In the genomic region with DNA sequence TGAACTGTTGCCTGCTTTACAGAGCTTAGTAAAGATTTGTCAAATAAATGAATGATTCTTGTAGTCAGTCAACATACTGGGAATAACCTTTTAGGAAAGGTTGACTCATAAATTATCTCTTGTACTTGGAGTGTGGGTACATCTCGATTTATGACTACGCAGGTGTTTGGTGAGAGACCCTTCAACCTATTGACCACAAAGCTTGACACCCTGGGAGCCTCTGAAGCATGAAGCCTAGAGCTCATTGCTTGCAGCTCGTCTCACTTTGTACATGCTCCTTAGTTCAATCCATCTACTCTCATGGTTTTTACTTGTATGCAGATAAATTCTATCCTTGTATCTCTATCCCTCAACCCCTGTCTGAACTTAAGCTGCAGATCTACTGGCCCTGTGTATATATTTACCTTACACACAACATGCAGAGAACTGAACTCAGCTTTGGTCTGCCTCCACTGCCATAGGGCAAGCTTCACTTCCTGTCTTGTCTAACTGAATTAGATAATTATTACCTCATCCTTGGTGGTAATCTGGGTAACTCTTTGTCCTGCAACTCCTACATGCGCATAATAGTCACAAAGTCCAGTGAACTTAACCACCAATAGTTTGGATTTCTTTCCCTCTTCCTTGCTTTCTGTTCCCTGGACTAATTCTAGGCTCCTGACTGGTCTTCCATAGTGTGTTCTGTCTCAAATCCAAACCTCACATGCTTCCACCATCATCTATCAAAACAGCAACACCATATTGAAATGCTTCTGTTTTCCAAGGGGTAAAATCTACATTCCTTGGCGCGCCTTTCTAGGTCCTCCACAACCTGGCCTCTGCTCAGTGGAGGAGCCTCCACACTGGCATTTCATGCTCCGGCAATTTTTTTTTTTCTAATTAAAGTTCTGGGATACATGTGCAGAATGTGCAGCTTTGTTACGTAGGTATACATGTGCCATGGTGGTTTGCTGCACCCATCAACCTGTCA, we compare ENCODE assay signal across 1 cellular context.
TF ChIP-seq lines count a peak whose summit lies in the region.

No MANE protein-coding gene starts in this region.

TF ChIP-seq in HepG2, 621 proteins besides CTCF, POLR2A, EP300 and RAD21 (continued from another document and continues in another):
- peak; percentile 94; the same call in 1 of the 2 replicates for TF ChIP-seq ZFP36L1 (CRISPR knock-in tag; IDR thresholded peaks at IDR 0.05)
- no peak for TF ChIP-seq SNAI1 (CRISPR knock-in tag; IDR thresholded peaks at IDR 0.05; ENCODE audit: borderline replicate concordance)
- TF ChIP-seq ZFP1 (CRISPR knock-in tag; IDR thresholded peaks at IDR 0.05) = peak; percentile 87; the same call in 1 of the 2 replicates
- TF ChIP-seq ZNF660 (CRISPR knock-in tag; IDR thresholded peaks at IDR 0.05; ENCODE audit: borderline replicate concordance, low read depth) = no peak
- peak; percentile 83; the same call in 1 of the 2 replicates for TF ChIP-seq ZNF292 (CRISPR knock-in tag; IDR thresholded peaks at IDR 0.05; ENCODE audit: borderline replicate concordance, low read depth)
- TF ChIP-seq ZNF775 (CRISPR knock-in tag; IDR thresholded peaks at IDR 0.05; ENCODE audit: borderline replicate concordance) = no peak
- peak; percentile 92 for TF ChIP-seq RXRB (CRISPR knock-in tag; IDR thresholded peaks at IDR 0.05; ENCODE audit: borderline replicate concordance)
- TF ChIP-seq ZNF430 (CRISPR knock-in tag; IDR thresholded peaks at IDR 0.05) = peak; percentile 76; the same call in 1 of the 2 replicates
- TF ChIP-seq, protein P1, sequence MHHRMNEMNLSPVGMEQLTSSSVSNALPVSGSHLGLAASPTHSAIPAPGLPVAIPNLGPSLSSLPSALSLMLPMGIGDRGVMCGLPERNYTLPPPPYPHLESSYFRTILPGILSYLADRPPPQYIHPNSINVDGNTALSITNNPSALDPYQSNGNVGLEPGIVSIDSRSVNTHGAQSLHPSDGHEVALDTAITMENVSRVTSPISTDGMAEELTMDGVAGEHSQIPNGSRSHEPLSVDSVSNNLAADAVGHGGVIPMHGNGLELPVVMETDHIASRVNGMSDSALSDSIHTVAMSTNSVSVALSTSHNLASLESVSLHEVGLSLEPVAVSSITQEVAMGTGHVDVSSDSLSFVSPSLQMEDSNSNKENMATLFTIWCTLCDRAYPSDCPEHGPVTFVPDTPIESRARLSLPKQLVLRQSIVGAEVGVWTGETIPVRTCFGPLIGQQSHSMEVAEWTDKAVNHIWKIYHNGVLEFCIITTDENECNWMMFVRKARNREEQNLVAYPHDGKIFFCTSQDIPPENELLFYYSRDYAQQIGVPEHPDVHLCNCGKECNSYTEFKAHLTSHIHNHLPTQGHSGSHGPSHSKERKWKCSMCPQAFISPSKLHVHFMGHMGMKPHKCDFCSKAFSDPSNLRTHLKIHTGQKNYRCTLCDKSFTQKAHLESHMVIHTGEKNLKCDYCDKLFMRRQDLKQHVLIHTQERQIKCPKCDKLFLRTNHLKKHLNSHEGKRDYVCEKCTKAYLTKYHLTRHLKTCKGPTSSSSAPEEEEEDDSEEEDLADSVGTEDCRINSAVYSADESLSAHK (CRISPR knock-in tag; IDR thresholded peaks at IDR 0.05; ENCODE audit: borderline replicate concordance) = no peak
- TF ChIP-seq, protein P2, sequence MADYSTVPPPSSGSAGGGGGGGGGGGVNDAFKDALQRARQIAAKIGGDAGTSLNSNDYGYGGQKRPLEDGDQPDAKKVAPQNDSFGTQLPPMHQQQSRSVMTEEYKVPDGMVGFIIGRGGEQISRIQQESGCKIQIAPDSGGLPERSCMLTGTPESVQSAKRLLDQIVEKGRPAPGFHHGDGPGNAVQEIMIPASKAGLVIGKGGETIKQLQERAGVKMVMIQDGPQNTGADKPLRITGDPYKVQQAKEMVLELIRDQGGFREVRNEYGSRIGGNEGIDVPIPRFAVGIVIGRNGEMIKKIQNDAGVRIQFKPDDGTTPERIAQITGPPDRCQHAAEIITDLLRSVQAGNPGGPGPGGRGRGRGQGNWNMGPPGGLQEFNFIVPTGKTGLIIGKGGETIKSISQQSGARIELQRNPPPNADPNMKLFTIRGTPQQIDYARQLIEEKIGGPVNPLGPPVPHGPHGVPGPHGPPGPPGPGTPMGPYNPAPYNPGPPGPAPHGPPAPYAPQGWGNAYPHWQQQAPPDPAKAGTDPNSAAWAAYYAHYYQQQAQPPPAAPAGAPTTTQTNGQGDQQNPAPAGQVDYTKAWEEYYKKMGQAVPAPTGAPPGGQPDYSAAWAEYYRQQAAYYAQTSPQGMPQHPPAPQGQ (CRISPR knock-in tag; IDR thresholded peaks at IDR 0.05; ENCODE audit: borderline replicate concordance) = no peak
- TF ChIP-seq, protein P3, sequence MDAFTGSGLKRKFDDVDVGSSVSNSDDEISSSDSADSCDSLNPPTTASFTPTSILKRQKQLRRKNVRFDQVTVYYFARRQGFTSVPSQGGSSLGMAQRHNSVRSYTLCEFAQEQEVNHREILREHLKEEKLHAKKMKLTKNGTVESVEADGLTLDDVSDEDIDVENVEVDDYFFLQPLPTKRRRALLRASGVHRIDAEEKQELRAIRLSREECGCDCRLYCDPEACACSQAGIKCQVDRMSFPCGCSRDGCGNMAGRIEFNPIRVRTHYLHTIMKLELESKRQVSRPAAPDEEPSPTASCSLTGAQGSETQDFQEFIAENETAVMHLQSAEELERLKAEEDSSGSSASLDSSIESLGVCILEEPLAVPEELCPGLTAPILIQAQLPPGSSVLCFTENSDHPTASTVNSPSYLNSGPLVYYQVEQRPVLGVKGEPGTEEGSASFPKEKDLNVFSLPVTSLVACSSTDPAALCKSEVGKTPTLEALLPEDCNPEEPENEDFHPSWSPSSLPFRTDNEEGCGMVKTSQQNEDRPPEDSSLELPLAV (CRISPR knock-in tag; conservative IDR thresholded peaks at IDR 0.05; ENCODE audit: low read depth) = no peak
- TF ChIP-seq, protein P4, sequence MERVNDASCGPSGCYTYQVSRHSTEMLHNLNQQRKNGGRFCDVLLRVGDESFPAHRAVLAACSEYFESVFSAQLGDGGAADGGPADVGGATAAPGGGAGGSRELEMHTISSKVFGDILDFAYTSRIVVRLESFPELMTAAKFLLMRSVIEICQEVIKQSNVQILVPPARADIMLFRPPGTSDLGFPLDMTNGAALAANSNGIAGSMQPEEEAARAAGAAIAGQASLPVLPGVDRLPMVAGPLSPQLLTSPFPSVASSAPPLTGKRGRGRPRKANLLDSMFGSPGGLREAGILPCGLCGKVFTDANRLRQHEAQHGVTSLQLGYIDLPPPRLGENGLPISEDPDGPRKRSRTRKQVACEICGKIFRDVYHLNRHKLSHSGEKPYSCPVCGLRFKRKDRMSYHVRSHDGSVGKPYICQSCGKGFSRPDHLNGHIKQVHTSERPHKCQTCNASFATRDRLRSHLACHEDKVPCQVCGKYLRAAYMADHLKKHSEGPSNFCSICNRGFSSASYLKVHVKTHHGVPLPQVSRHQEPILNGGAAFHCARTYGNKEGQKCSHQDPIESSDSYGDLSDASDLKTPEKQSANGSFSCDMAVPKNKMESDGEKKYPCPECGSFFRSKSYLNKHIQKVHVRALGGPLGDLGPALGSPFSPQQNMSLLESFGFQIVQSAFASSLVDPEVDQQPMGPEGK (CRISPR knock-in tag; IDR thresholded peaks at IDR 0.05) = no peak
- TF ChIP-seq, protein P5, sequence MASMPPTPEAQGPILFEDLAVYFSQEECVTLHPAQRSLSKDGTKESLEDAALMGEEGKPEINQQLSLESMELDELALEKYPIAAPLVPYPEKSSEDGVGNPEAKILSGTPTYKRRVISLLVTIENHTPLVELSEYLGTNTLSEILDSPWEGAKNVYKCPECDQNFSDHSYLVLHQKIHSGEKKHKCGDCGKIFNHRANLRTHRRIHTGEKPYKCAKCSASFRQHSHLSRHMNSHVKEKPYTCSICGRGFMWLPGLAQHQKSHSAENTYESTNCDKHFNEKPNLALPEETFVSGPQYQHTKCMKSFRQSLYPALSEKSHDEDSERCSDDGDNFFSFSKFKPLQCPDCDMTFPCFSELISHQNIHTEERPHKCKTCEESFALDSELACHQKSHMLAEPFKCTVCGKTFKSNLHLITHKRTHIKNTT (CRISPR knock-in tag; IDR thresholded peaks at IDR 0.05) = no peak
- TF ChIP-seq TCF7L2 (IDR thresholded peaks at IDR 0.05; ENCODE audit: low read depth, low read length) = no peak
- no peak for TF ChIP-seq ZNF235 (CRISPR knock-in tag; IDR thresholded peaks at IDR 0.05; ENCODE audit: borderline replicate concordance)
- no peak for TF ChIP-seq ZNF326 (CRISPR knock-in tag; IDR thresholded peaks at IDR 0.05; ENCODE audit: borderline replicate concordance)
- TF ChIP-seq ZNF747 (CRISPR knock-in tag; IDR thresholded peaks at IDR 0.05; ENCODE audit: borderline replicate concordance) = peak; percentile 92
- no peak for TF ChIP-seq ZNF678 (CRISPR knock-in tag; IDR thresholded peaks at IDR 0.05)
- TF ChIP-seq SOX6 (IDR thresholded peaks at IDR 0.05) = no peak
- TF ChIP-seq SOX6 (CRISPR knock-in tag; IDR thresholded peaks at IDR 0.05) = peak; percentile 95
- 0 out of 2 replicates have a peak, but pooled peaks have one; percentile 35 for TF ChIP-seq ZNF670 (CRISPR knock-in tag; IDR thresholded peaks at IDR 0.05; ENCODE audit: borderline replicate concordance)
- TF ChIP-seq ARNTL (CRISPR knock-in tag; IDR thresholded peaks at IDR 0.05) = 0 out of 2 replicates have a peak, but pooled peaks have one; percentile 47
- peak; percentile 64 for TF ChIP-seq GABPB1 (CRISPR knock-in tag; IDR thresholded peaks at IDR 0.05)
- peak; percentile 51; the same call in 1 of the 2 replicates for TF ChIP-seq SP4 (CRISPR knock-in tag; IDR thresholded peaks at IDR 0.05)
- TF ChIP-seq ZNF773 (CRISPR knock-in tag; IDR thresholded peaks at IDR 0.05; ENCODE audit: borderline replicate concordance) = no peak
- TF ChIP-seq NR3C1 (CRISPR knock-in tag; IDR thresholded peaks at IDR 0.05) = no peak
- TF ChIP-seq KAT7 (CRISPR knock-in tag; IDR thresholded peaks at IDR 0.05; ENCODE audit: borderline replicate concordance) = 0 out of 2 replicates have a peak, but pooled peaks have one; percentile 29
- TF ChIP-seq NONO (IDR thresholded peaks at IDR 0.05) = no peak
- no peak; the same call in 1 of the 2 replicates for TF ChIP-seq NONO (CRISPR knock-in tag; conservative IDR thresholded peaks at IDR 0.05)
- TF ChIP-seq GLI4 (CRISPR knock-in tag; IDR thresholded peaks at IDR 0.05; ENCODE audit: borderline replicate concordance) = no peak
- TF ChIP-seq, protein P6, sequence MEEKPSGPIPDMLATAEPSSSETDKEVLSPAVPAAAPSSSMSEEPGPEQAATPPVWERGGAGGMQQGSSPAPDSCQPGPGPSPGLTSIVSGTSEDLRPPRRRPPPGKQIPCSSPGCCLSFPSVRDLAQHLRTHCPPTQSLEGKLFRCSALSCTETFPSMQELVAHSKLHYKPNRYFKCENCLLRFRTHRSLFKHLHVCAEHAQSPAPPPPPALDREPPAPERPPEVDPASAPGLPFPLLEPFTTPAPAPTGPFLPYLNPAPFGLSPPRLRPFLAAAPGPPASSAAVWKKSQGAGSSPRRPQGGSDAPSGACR (CRISPR knock-in tag; IDR thresholded peaks at IDR 0.05) = peak; percentile 85
- TF ChIP-seq, protein P7, sequence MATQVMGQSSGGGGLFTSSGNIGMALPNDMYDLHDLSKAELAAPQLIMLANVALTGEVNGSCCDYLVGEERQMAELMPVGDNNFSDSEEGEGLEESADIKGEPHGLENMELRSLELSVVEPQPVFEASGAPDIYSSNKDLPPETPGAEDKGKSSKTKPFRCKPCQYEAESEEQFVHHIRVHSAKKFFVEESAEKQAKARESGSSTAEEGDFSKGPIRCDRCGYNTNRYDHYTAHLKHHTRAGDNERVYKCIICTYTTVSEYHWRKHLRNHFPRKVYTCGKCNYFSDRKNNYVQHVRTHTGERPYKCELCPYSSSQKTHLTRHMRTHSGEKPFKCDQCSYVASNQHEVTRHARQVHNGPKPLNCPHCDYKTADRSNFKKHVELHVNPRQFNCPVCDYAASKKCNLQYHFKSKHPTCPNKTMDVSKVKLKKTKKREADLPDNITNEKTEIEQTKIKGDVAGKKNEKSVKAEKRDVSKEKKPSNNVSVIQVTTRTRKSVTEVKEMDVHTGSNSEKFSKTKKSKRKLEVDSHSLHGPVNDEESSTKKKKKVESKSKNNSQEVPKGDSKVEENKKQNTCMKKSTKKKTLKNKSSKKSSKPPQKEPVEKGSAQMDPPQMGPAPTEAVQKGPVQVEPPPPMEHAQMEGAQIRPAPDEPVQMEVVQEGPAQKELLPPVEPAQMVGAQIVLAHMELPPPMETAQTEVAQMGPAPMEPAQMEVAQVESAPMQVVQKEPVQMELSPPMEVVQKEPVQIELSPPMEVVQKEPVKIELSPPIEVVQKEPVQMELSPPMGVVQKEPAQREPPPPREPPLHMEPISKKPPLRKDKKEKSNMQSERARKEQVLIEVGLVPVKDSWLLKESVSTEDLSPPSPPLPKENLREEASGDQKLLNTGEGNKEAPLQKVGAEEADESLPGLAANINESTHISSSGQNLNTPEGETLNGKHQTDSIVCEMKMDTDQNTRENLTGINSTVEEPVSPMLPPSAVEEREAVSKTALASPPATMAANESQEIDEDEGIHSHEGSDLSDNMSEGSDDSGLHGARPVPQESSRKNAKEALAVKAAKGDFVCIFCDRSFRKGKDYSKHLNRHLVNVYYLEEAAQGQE (IDR thresholded peaks at IDR 0.05; ENCODE audit: borderline replicate concordance in 1 of 2, low read depth in 1 of 2, low read length in 2 of 2) = peak in 1 of 2 experiments; percentile 63; a peak in 1 of 4 replicates
- no peak for TF ChIP-seq ATF7-NPFF (CRISPR knock-in tag; IDR thresholded peaks at IDR 0.05; ENCODE audit: low read depth)
- TF ChIP-seq RNF2 (conservative IDR thresholded peaks at IDR 0.05; ENCODE audit: low read depth) = no peak
- TF ChIP-seq PTBP1 (IDR thresholded peaks at IDR 0.05; ENCODE audit: low read depth, low read length, poor library complexity, severe bottlenecking) = no peak
- TF ChIP-seq KLF6 (CRISPR knock-in tag; IDR thresholded peaks at IDR 0.05) = peak; percentile 33; the same call in 1 of the 2 replicates
- TF ChIP-seq ATAD3A (CRISPR knock-in tag; IDR thresholded peaks at IDR 0.05) = no peak
